ENCODE assay signal across 29 cellular contexts in genomic region chr17:79586131-79586530, GRCh38. TPM values are rescaled to one million over a fixed set of nuclear protein-coding genes. Genes with fewer than 3 reads are reported as not detected.
"Had no signal": no experiment of that assay in that cellular context is flagged by ENCODE, and none has a peak within 500 bp of the region (broad histone marks: within the 10 kb centered on the region; RNA-seq: fewer than 3 reads in every experiment).

No MANE protein-coding gene starts in this region.

- H3K36me3 ChIP-seq: stomach, suprapubic skin, thoracic aorta, thyroid gland, tibial artery, tibial nerve, transverse colon, upper lobe of left lung, upper lobe of right lung, uterus, vagina had no signal

- H3K4me1 Mint-ChIP-seq: stimulated activated effector memory CD8-positive, alpha-beta T cell treated with anti-CD3 and anti-CD28 coated beads, Interleukin-12 subunit alpha, Interleukin-12 subunit beta, amount 100 ng/mL, for 72 hours; stimulated activated memory B cell treated with anti-CD40 and anti-IgM and Interleukin-4, amounts not matched to agents 10 μg/mL and 1 μg/mL and 100 μg/mL, for 72 hours; stimulated activated naive B cell treated with anti-CD40 and anti-IgM and Interleukin-4, amounts not matched to agents 10 μg/mL and 1 μg/mL and 100 μg/mL, for 72 hours; stimulated activated naive CD8-positive, alpha-beta T cell treated with anti-CD3 and anti-CD28 coated beads, Interleukin-15, amount 100 ng/mL, for 72 hours had no signal

- H3K4me1 ChIP-seq: stomach, suprapubic skin, testis, thyroid gland, tibial artery, tibial nerve, transverse colon, upper lobe of left lung, upper lobe of right lung, uterus, vagina had no signal

- H3K9me3 Mint-ChIP-seq: stimulated activated effector memory CD8-positive, alpha-beta T cell treated with anti-CD3 and anti-CD28 coated beads, Interleukin-12 subunit alpha, Interleukin-12 subunit beta, amount 100 ng/mL, for 72 hours; stimulated activated memory B cell treated with anti-CD40 and anti-IgM and Interleukin-4, amounts not matched to agents 10 μg/mL and 1 μg/mL and 100 μg/mL, for 72 hours; stimulated activated naive B cell treated with anti-CD40 and anti-IgM and Interleukin-4, amounts not matched to agents 10 μg/mL and 1 μg/mL and 100 μg/mL, for 72 hours; stimulated activated naive CD8-positive, alpha-beta T cell treated with anti-CD3 and anti-CD28 coated beads, Interleukin-15, amount 100 ng/mL, for 72 hours; stimulated activated naive CD8-positive, alpha-beta T cell treated with anti-CD3 and anti-CD28 coated beads, Interleukin-15, Interleukin-2, amounts not matched to agents 100 ng/mL and 50 ng/mL, for 24 hours; type B pancreatic cell had no signal

- H3K27ac Mint-ChIP-seq: stimulated activated effector memory CD8-positive, alpha-beta T cell treated with anti-CD3 and anti-CD28 coated beads, Interleukin-12 subunit alpha, Interleukin-12 subunit beta, amount 100 ng/mL, for 72 hours; stimulated activated memory B cell treated with anti-CD40 and anti-IgM and Interleukin-4, amounts not matched to agents 10 μg/mL and 1 μg/mL and 100 μg/mL, for 72 hours; stimulated activated naive B cell treated with anti-CD40 and anti-IgM and Interleukin-4, amounts not matched to agents 10 μg/mL and 1 μg/mL and 100 μg/mL, for 72 hours; stimulated activated naive CD8-positive, alpha-beta T cell treated with anti-CD3 and anti-CD28 coated beads, Interleukin-15, amount 100 ng/mL, for 72 hours; stimulated activated naive CD8-positive, alpha-beta T cell treated with anti-CD3 and anti-CD28 coated beads, Interleukin-15, Interleukin-2, amounts not matched to agents 100 ng/mL and 50 ng/mL, for 24 hours; type B pancreatic cell had no signal

- H3K27me3 ChIP-seq: testis, thyroid gland, transverse colon, upper lobe of left lung, uterus, vagina had no signal

- H3K36me3 Mint-ChIP-seq: stimulated activated effector memory CD8-positive, alpha-beta T cell treated with anti-CD3 and anti-CD28 coated beads, Interleukin-12 subunit alpha, Interleukin-12 subunit beta, amount 100 ng/mL, for 72 hours; stimulated activated memory B cell treated with anti-CD40 and anti-IgM and Interleukin-4, amounts not matched to agents 10 μg/mL and 1 μg/mL and 100 μg/mL, for 72 hours; type B pancreatic cell had no signal

- ATAC-seq: stimulated activated effector memory CD8-positive, alpha-beta T cell treated with anti-CD3 and anti-CD28 coated beads, Interleukin-12 subunit alpha, Interleukin-12 subunit beta, amount 100 ng/mL, for 72 hours; stimulated activated memory B cell treated with anti-CD40 and anti-IgM and Interleukin-4, amounts not matched to agents 10 μg/mL and 1 μg/mL and 100 μg/mL, for 72 hours; stimulated activated naive B cell treated with anti-CD40 and anti-IgM and Interleukin-4, amounts not matched to agents 10 μg/mL and 1 μg/mL and 100 μg/mL, for 72 hours; stimulated activated naive CD8-positive, alpha-beta T cell treated with anti-CD3 and anti-CD28 coated beads, Interleukin-15, amount 100 ng/mL, for 72 hours; upper lobe of right lung had no signal

- H3K4me3 Mint-ChIP-seq: stimulated activated effector memory CD8-positive, alpha-beta T cell treated with anti-CD3 and anti-CD28 coated beads, Interleukin-12 subunit alpha, Interleukin-12 subunit beta, amount 100 ng/mL, for 72 hours; stimulated activated memory B cell treated with anti-CD40 and anti-IgM and Interleukin-4, amounts not matched to agents 10 μg/mL and 1 μg/mL and 100 μg/mL, for 72 hours; stimulated activated naive B cell treated with anti-CD40 and anti-IgM and Interleukin-4, amounts not matched to agents 10 μg/mL and 1 μg/mL and 100 μg/mL, for 72 hours; stimulated activated naive CD8-positive, alpha-beta T cell treated with anti-CD3 and anti-CD28 coated beads, Interleukin-15, amount 100 ng/mL, for 72 hours; stimulated activated naive CD8-positive, alpha-beta T cell treated with anti-CD3 and anti-CD28 coated beads, Interleukin-15, Interleukin-2, amounts not matched to agents 100 ng/mL and 50 ng/mL, for 24 hours; type B pancreatic cell had no signal

- H3K9me3 ChIP-seq: stomach, suprapubic skin, testis, thoracic aorta, thyroid gland, tibial artery, tibial nerve, transverse colon, upper lobe of left lung, upper lobe of right lung, uterus, vagina had no signal

- DNase-seq: stimulated activated CD4-positive, alpha-beta T cell treated with anti-CD3 and anti-CD28 coated beads, Interleukin-2, amount 100 ng/mL, for 48 hours; stimulated activated CD4-positive, alpha-beta T cell treated with anti-CD3 and anti-CD28 coated beads, Interleukin-4, amount 100 ng/mL, for 1 hour; stimulated activated CD4-positive, alpha-beta T cell treated with anti-CD3 and anti-CD28 coated beads, Interleukin-4, amount 100 ng/mL, for 24 hours; stimulated activated CD4-positive, alpha-beta T cell treated with anti-CD3 and anti-CD28 coated beads, Interleukin-4, amount 100 ng/mL, for 4 hours; stimulated activated CD8-positive, alpha-beta memory T cell treated with anti-CD3 and anti-CD28 coated beads, Interleukin-4, amount 100 ng/mL, for 48 hours; stimulated activated naive B cell treated with anti-CD40 and anti-IgM and Interleukin-4, amounts not matched to agents 10 μg/mL and 1 μg/mL and 100 μg/mL, for 72 hours; stimulated activated naive CD4-positive, alpha-beta T cell; stimulated activated naive CD4-positive, alpha-beta T cell treated with Interleukin-2 at 50 U/mL for 16 hours; stimulated activated naive CD8-positive, alpha-beta T cell treated with anti-CD3 and anti-CD28 coated beads, Interleukin-15, amount 100 ng/mL, for 72 hours; stimulated activated naive CD8-positive, alpha-beta T cell treated with anti-CD3 and anti-CD28 coated beads, Interleukin-15, Interleukin-2, amounts not matched to agents 100 U/mL and 50 U/mL, for 24 hours; stomach; substantia nigra; testis; thyroid gland; tibial artery; transverse colon; trophoblast cell; upper lobe of left lung; upper lobe of right lung; uterus had no signal

- H3K27ac ChIP-seq: stomach, suprapubic skin, testis, thoracic aorta, thyroid gland, tibial artery, tibial nerve, transverse colon, upper lobe of left lung, upper lobe of right lung, uterus, vagina had no signal

- H3K4me3 ChIP-seq: stomach, suprapubic skin, testis, thoracic aorta, thyroid gland, tibial artery, tibial nerve, transverse colon, upper lobe of left lung, upper lobe of right lung, uterus, vagina had no signal

RNA-seq across cellular contexts. Expression of gene RBFOX3, which starts 24.7 kb away (rescaled TPM):
- total RNA-seq: subcutaneous adipose tissue, suprapubic skin, thoracic aorta, thyroid gland, tibial nerve, upper lobe of right lung had no signal
